ENCODE assay signal across 24 cellular contexts in genomic region chr16:31136287-31136662, GRCh38. TPM values are rescaled to one million over a fixed set of nuclear protein-coding genes. Genes with fewer than 3 reads are reported as not detected.
DNase-seq lines count a peak whose midpoint lies in the region; ATAC-seq and TF ChIP-seq lines count a peak whose summit lies in the region.
"Had no signal": no experiment of that assay in that cellular context is flagged by ENCODE, and none has a peak within 500 bp of the region (broad histone marks: within the 10 kb centered on the region; RNA-seq: fewer than 3 reads in every experiment).

No MANE protein-coding gene starts in this region.

- CTCF ChIA-PET in PC-9 (lab: Charles Lee) = no interaction called here

- WGBS in hepatocyte (ENCODE audit: low lambda C conversion rate, missing lambda C conversion rate) = 88% methylated on average over 6 of the region's 6 CpGs
- 71 to 87% (median 78%) methylated on average over 6 of the region's 6 CpGs for WGBS in stomach, 5 donors

- intact Hi-C loops in PC-9 (cut with micrococcal nuclease; ENCODE audit: unreplicated experiment) = no loop called here
- intact Hi-C loops in stomach (cut with DNase I; ENCODE audit: low total_unique reads) = no loop called here
- intact Hi-C loops in left cardiac atrium (cut with DNase I) = no loop called here

- no peak for TF ChIP-seq EP300 in stomach (IDR thresholded peaks at IDR 0.05)

- H3K27me3 ChIP-seq in PC-9 (ENCODE audit: insufficient read depth, low read depth) (no peaks in the 10 kb centered on the region), hepatocyte (no peaks in the 10 kb centered on the region), stomach (peaks cover 0 to 7% (median 0%) of the 10 kb centered on the region in 3 donors)
- H3K27me3 ChIP-seq: heart left ventricle had no signal

- no peaks in the 10 kb centered on the region for H3K9me3 ChIP-seq in PC-9 (ENCODE audit: insufficient read depth, low read depth)
- no peaks in the 10 kb centered on the region for H3K9me3 ChIP-seq in hepatocyte (ENCODE audit: low read depth)
- H3K9me3 ChIP-seq in stomach = no peaks in the 10 kb centered on the region
- H3K9me3 ChIP-seq: heart left ventricle, prostate gland had no signal

- H3K79me2 ChIP-seq in PC-9 (ENCODE audit: low read depth) (peaks cover 12% of the 10 kb centered on the region), hepatocyte (peaks cover 28% of the 10 kb centered on the region)

- no peak overlapping the region for H3K4me3 ChIP-seq in PC-9
- H3K4me3 ChIP-seq in hepatocyte = no peak overlapping the region
- H3K4me3 ChIP-seq in stomach = no peak overlapping the region
- H3K4me3 ChIP-seq: heart left ventricle, SK-N-MC had no signal

- no peak overlapping the region for H2AFZ ChIP-seq in PC-9
- H2AFZ ChIP-seq in hepatocyte = no peak overlapping the region

- DNase-seq in PC-9 (no peak), hepatocyte (ENCODE audit: low spot score) (no peak), stomach (no peak), left cardiac atrium (no peak), GDM1 (lab: John Stamatoyannopoulos, UW) (no peak)
- DNase-seq: activated CD4-positive, alpha-beta T cell treated with anti-CD3 and anti-CD28 coated beads, Interleukin-2, amount 10 ng/mL, durations not matched to agents 24 days and 14 days; activated CD8-positive, alpha-beta memory T cell treated with anti-CD3 and anti-CD28 coated beads, Interleukin-2, amount 10 ng/mL, durations not matched to agents 7 days and 5 days; activated naive CD4-positive, alpha-beta T cell treated with anti-CD3 and anti-CD28 coated beads, Interleukin-2, amount 50 U/mL, for 16 hours; CD4-positive, CD25-positive, alpha-beta regulatory T cell; central memory CD4-positive, alpha-beta T cell; dermis blood vessel endothelial cell; heart left ventricle; immature natural killer cell; left ventricle myocardium superior; MM.1S; NCI-H1417 treated with DMSO at 0.1 percent for 48 hours; NCI-H524; stimulated activated CD4-positive, alpha-beta T cell treated with anti-CD3 and anti-CD28 coated beads, Interleukin-1b, Interleukin-23, amount 100 ng/mL, for 48 hours; T-helper 2 cell had no signal

- H3K9me2 ChIP-seq in PC-9 (ENCODE audit: insufficient read depth) = no peaks in the 10 kb centered on the region
- no peaks in the 10 kb centered on the region for H3K9me2 ChIP-seq in hepatocyte (replicated peaks; ENCODE audit: insufficient read depth)

- H3K27ac ChIP-seq in PC-9 = no peak overlapping the region
- H3K27ac ChIP-seq in hepatocyte = peak overlapping the region; percentile 98
- peak overlapping the region; percentile 13 to 97 (median 90) for H3K27ac ChIP-seq in stomach
- H3K27ac ChIP-seq: heart left ventricle, SK-N-MC had no signal

- TF ChIP-seq CTCF in PC-9 (conservative IDR thresholded peaks at IDR 0.05) (no peak), hepatocyte (IDR thresholded peaks at IDR 0.05; ENCODE audit: poor library complexity) (no peak), stomach (IDR thresholded peaks at IDR 0.05) (no peak)

- no peak for TF ChIP-seq POLR2A in stomach (IDR thresholded peaks at IDR 0.05)

- H3K4me2 ChIP-seq in PC-9 (peak overlapping the region; percentile 75), hepatocyte (peak overlapping the region; percentile 76)

- H3K36me3 ChIP-seq in PC-9 (ENCODE audit: low read depth) = no peaks in the 10 kb centered on the region
- H3K36me3 ChIP-seq in hepatocyte (replicated peaks; ENCODE audit: insufficient read depth, low read depth) = no peaks in the 10 kb centered on the region
- H3K36me3 ChIP-seq in stomach = peaks cover 7 to 24% (median 20%) of the 10 kb centered on the region in 4 donors
- H3K36me3 ChIP-seq: prostate gland had no signal

- H4K20me1 ChIP-seq in PC-9 (ENCODE audit: insufficient read depth) (no peaks in the 10 kb centered on the region), hepatocyte (ENCODE audit: insufficient read depth, poor library complexity, severe bottlenecking) (peaks cover 4% of the 10 kb centered on the region)

- H3F3A ChIP-seq in PC-9 (ENCODE audit: insufficient read depth, low read depth) = peaks cover 44% of the 10 kb centered on the region

- POLR2A ChIA-PET in PC-9 (lab: Charles Lee; ENCODE audit: unreplicated experiment) = interaction anchor here (0.5 to 3.1 kb wide), 3 partner anchors 19 to 194 kb away, joined by 3 to 29 read pairs (median 11); partner anchors contain the start of gene KAT8

- ATAC-seq in left cardiac atrium = no peak
- ATAC-seq: activated CD8-positive, alpha-beta memory T cell treated with anti-CD3 and anti-CD28 coated beads, Interleukin-2, amount 10 ng/mL, durations not matched to agents 7 days and 5 days; left ventricle myocardium superior had no signal

- H3K4me1 ChIP-seq in PC-9 (replicated peaks; ENCODE audit: insufficient read depth) (peaks cover 67% of the 10 kb centered on the region), hepatocyte (ENCODE audit: insufficient read depth) (peaks cover 44% of the 10 kb centered on the region), stomach (peaks cover 34 to 80% (median 55%) of the 10 kb centered on the region in 4 donors)

- no TSS peak for BruUV-seq in PC-9 (replicated peaks; lab: Mats Ljungman, UMichigan)

RNA-seq across cellular contexts. Expression of gene PRSS8, which starts 0.7 kb away (rescaled TPM):
- 147 and 154 TPM in 2 replicates for total RNA-seq in PC-9 (2021)
- 155 and 192 TPM in 2 replicates for total RNA-seq in hepatocyte
- 297 and 320 TPM in 2 replicates for polyA plus RNA-seq in hepatocyte
- total RNA-seq in stomach = 100 to 1,000 TPM in 2 of 5 donors, 10 to 100 TPM in 2, 1 to 10 TPM in 1; 5.8 to 176 (median 70.5) TPM
- 100 to 1,000 TPM in 2 of 3 donors, 10 to 100 TPM in 1; 39.3 to 151 (median 115) TPM for polyA plus RNA-seq in stomach
- total RNA-seq in left cardiac atrium = under 1 TPM in 1 of 2 donors, not detected in 1; 0.21 TPM
- total RNA-seq: activated CD4-positive, alpha-beta T cell treated with anti-CD3 and anti-CD28 coated beads, Interleukin-2, amount 10 ng/mL, durations not matched to agents 24 days and 14 days; activated CD8-positive, alpha-beta memory T cell treated with anti-CD3 and anti-CD28 coated beads, Interleukin-2, amount 10 ng/mL, durations not matched to agents 7 days and 5 days; CD4-positive, CD25-positive, alpha-beta regulatory T cell; dermis blood vessel endothelial cell; left ventricle myocardium superior; skeletal muscle tissue; temporal lobe had no signal
- polyA plus RNA-seq: CD4-positive, CD25-positive, alpha-beta regulatory T cell; immature natural killer cell; neural cell had no signal

RNA-seq across cellular contexts. Expression of gene PRSS36, which starts 13.6 kb away (rescaled TPM):
- 4.1 and 6.8 TPM in 2 replicates for total RNA-seq in PC-9 (2021)
- total RNA-seq in hepatocyte = 0.63 and 2.9 TPM in 2 replicates
- 1.4 and 2.1 TPM in 2 replicates for polyA plus RNA-seq in hepatocyte
- 10 to 100 TPM in 1 of 5 donors, 1 to 10 TPM in 1, under 1 TPM in 1, not detected in 2; 0.87 to 26.3 (median 2.6) TPM for total RNA-seq in stomach
- polyA plus RNA-seq in stomach = 1 to 10 TPM; 2.1 to 4.0 (median 2.9) TPM
- total RNA-seq in left cardiac atrium = 1 to 10 TPM; 3.0 to 4.2 TPM
- total RNA-seq: dermis blood vessel endothelial cell had no signal

RNA-seq across cellular contexts. Expression of gene KAT8, which starts 18.8 kb away (rescaled TPM):
- total RNA-seq in PC-9 (2021) (81.4 and 84.3 TPM in 2 replicates), hepatocyte (44.2 and 53.4 TPM in 2 replicates), stomach (100 to 1,000 TPM in 1 of 5 donors, 10 to 100 TPM in 4; 38.8 to 114 (median 64.9) TPM), left cardiac atrium (10 to 100 TPM; 57.3 to 74.1 TPM)
- polyA plus RNA-seq in hepatocyte (33.9 and 34.8 TPM in 2 replicates), stomach (10 to 100 TPM; 45.0 to 51.4 (median 45.8) TPM)

RNA-seq across cellular contexts. Expression of gene BCKDK, which starts 28.1 kb away (rescaled TPM):
- total RNA-seq in PC-9 (2021) (41.5 and 66.5 TPM in 2 replicates), hepatocyte (27.3 and 30.9 TPM in 2 replicates), stomach (100 to 1,000 TPM in 1 of 5 donors, 10 to 100 TPM in 4; 11.0 to 197 (median 58.3) TPM), left cardiac atrium (10 to 100 TPM; 43.4 to 46.4 TPM)
- polyA plus RNA-seq in hepatocyte (62.1 and 75.2 TPM in 2 replicates), stomach (10 to 100 TPM; 27.4 to 40.9 (median 34.0) TPM)

RNA-seq across cellular contexts. Expression of gene VKORC1, which starts 41.7 kb away (rescaled TPM):
- total RNA-seq in PC-9 (2021) (46.0 and 59.9 TPM in 2 replicates), hepatocyte (105 and 128 TPM in 2 replicates), stomach (100 to 1,000 TPM in 1 of 5 donors, 10 to 100 TPM in 4; 20.1 to 191 (median 35.0) TPM), left cardiac atrium (10 to 100 TPM; 47.1 to 53.2 TPM)
- polyA plus RNA-seq in hepatocyte (195 and 228 TPM in 2 replicates), stomach (10 to 100 TPM; 53.2 to 90.8 (median 62.9) TPM)

Comparison
In these comparisons a context has a peak if more than half of its experiments do, and no peak if none do; other contexts are left out.
1. RNA of gene PRSS8, which starts 0.7 kb away (total RNA-seq): 155 to 192 TPM in hepatocyte, 147 to 154 TPM in PC-9 and 5.8 to 176 TPM in stomach; 0.21 TPM in left cardiac atrium; every median in the first group is over 4 times any median in the second.